In genomic region chr17:77089118-77089477, GRCh38 we compare ENCODE assay signal across 8 cellular contexts. TPM values are rescaled to one million over a fixed set of nuclear protein-coding genes. Genes with fewer than 3 reads are reported as not detected.
DNase-seq lines count a peak whose midpoint lies in the region; ATAC-seq and TF ChIP-seq lines count a peak whose summit lies in the region.

No MANE protein-coding gene starts in this region.

- peaks cover 38% of the 10 kb centered on the region for H3K36me3 ChIP-seq in HUES6 (ENCODE audit: control insufficient read depth, insufficient read depth, low read length)
- peaks cover 0 to 42% of the 10 kb centered on the region in 2 donors for H3K36me3 ChIP-seq in adrenal gland (replicated peaks in 1 of 2)

- H3K9me3 ChIP-seq in HUES6 (ENCODE audit: control insufficient read depth, insufficient read depth, low read depth, low read length): no peaks in the 10 kb centered on the region
- no peaks in the 10 kb centered on the region for H3K9me3 ChIP-seq in adrenal gland (replicated peaks in 1 of 3)

- H3K27ac ChIP-seq in 22Rv1: peak overlapping the region; percentile 70
- peak overlapping the region; percentile 86 for H3K27ac ChIP-seq in HUES6 (ENCODE audit: low read depth, low read length)
- peak overlapping the region; percentile 78 to 87 (median 86) for H3K27ac ChIP-seq in adrenal gland
- H3K27ac ChIP-seq in substantia nigra (ENCODE audit: low read depth, low read length, poor library complexity, severe bottlenecking): peak overlapping the region; percentile 79

- no peak for TF ChIP-seq POLR2A in adrenal gland (IDR thresholded peaks at IDR 0.05)

- H3K4me1 ChIP-seq in HUES6 (ENCODE audit: control insufficient read depth, insufficient read depth, low read length): peaks cover 13% of the 10 kb centered on the region
- H3K4me1 ChIP-seq in adrenal gland (replicated peaks in 1 of 2): peaks cover 8 to 24% of the 10 kb centered on the region in 2 donors

- 1 to 2% (median 2%) methylated on average over 6 of the region's 6 CpGs for WGBS in adrenal gland, 4 donors

- no peak for DNase-seq in adrenal gland
- DNase-seq in islet precursor cell: peak; percentile 67
- no peak for DNase-seq in substantia nigra (lab: John Stamatoyannopoulos, UW)
- DNase-seq in NCI-H2171 treated with DMSO at 0.1 percent for 48 hours (lab: John Stamatoyannopoulos, UW): no peak
- DNase-seq in NOMO-1 (lab: John Stamatoyannopoulos, UW; ENCODE audit: unreplicated experiment in 2 of 2): no peak

- TF ChIP-seq CTCF in 22Rv1 (IDR thresholded peaks at IDR 0.05) (no peak), adrenal gland (IDR thresholded peaks at IDR 0.05) (no peak)

- H3K4me3 ChIP-seq in HUES6 (ENCODE audit: low read depth, low read length) (peak overlapping the region; percentile 84), adrenal gland (peak overlapping the region in 3 of 4 donors; percentile 35 to 83 (median 65))

- ATAC-seq in GM19328 (IDR thresholded peaks at IDR 0.05; ENCODE audit: unreplicated experiment): no peak

- peak overlapping the region; percentile 95 for H3K9ac ChIP-seq in HUES6 (ENCODE audit: low read length)

- intact Hi-C loops in adrenal gland (cut with DNase I): no loop called here

- no peaks in the 10 kb centered on the region for H3K27me3 ChIP-seq in HUES6 (ENCODE audit: control insufficient read depth, insufficient read depth, low read length)
- H3K27me3 ChIP-seq in adrenal gland: no peaks in the 10 kb centered on the region

RNA-seq across cellular contexts. Expression of gene SEC14L1, which starts 51.7 kb away (rescaled TPM):
- 100 to 1,000 TPM; 130 to 255 (median 199) TPM for total RNA-seq in adrenal gland
- 100 to 1,000 TPM in 2 of 3 donors, 10 to 100 TPM in 1; 61.8 to 125 (median 119) TPM for polyA plus RNA-seq in adrenal gland
